ENCODE assay signal across 23 cellular contexts in the genomic region with DNA sequence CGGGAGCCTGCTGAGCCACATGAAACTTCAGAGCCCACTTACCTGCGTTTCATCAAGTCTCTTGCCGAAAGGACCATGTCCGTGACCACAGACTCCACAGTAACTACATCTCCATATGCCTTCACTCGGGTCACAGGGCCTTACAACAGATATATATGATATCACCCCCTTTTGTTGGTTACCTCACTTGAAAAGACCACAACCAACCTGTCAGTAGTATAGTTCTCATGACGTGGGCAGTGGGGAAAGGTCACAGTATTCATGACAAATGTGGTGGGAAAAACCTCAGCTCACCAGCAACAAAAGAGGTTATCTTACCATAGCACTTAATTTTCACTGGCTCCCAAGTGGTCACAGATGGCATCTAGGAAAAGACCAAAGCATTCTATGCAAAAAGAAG.
"Had no signal": no experiment of that assay in that cellular context is flagged by ENCODE, and none has a peak within 500 bp of the region (broad histone marks: within the 10 kb centered on the region; RNA-seq: fewer than 3 reads in every experiment).

No MANE protein-coding gene starts in this region.

- H3K27me3 Mint-ChIP-seq: naive thymus-derived CD4-positive, alpha-beta T cell; type B pancreatic cell had no signal

- H3K4me1 Mint-ChIP-seq: nephron progenitor cell had no signal

- H3K27me3 ChIP-seq: dorsolateral prefrontal cortex, heart left ventricle, neutrophil, spleen, suprapubic skin, thyroid gland had no signal

- FAIRE-seq: islet of Langerhans, urothelium cell line had no signal

- H3K4me3 ChIP-seq: dorsolateral prefrontal cortex, heart left ventricle, psoas muscle, spleen, suprapubic skin, thyroid gland had no signal

- H3K27ac Mint-ChIP-seq: naive thymus-derived CD4-positive, alpha-beta T cell; nephron progenitor cell; type B pancreatic cell had no signal

- H3K9me3 Mint-ChIP-seq: nephron progenitor cell, type B pancreatic cell had no signal

- DNase-seq: cortex of kidney; dorsolateral prefrontal cortex; effector CD8-positive, alpha-beta T cell; foreskin melanocyte; heart left ventricle; hippocampal formation; kidney glomerular epithelial cell; naive thymus-derived CD4-positive, alpha-beta T cell; nephron progenitor cell; psoas muscle; retina; spleen; stimulated activated CD4-positive, alpha-beta T cell treated with anti-CD3 and anti-CD28 coated beads, Interleukin-15, amount 100 ng/mL, for 24 hours; stimulated activated CD4-positive, alpha-beta T cell treated with anti-CD3 and anti-CD28 coated beads, Interleukin-1b, Interleukin-23, amount 100 ng/mL, for 48 hours; stimulated activated CD4-positive, alpha-beta T cell treated with anti-CD3 and anti-CD28 coated beads, Interleukin-4, amount 100 ng/mL, for 24 hours; stimulated activated naive CD4-positive, alpha-beta T cell; thyroid gland had no signal

- ATAC-seq: heart left ventricle; naive thymus-derived CD4-positive, alpha-beta T cell; psoas muscle; sciatic nerve had no signal

- H3K4me3 Mint-ChIP-seq: naive thymus-derived CD4-positive, alpha-beta T cell; nephron progenitor cell; type B pancreatic cell had no signal
